Comparison of ENCODE assay signal across 15 cellular contexts in the genomic region with DNA sequence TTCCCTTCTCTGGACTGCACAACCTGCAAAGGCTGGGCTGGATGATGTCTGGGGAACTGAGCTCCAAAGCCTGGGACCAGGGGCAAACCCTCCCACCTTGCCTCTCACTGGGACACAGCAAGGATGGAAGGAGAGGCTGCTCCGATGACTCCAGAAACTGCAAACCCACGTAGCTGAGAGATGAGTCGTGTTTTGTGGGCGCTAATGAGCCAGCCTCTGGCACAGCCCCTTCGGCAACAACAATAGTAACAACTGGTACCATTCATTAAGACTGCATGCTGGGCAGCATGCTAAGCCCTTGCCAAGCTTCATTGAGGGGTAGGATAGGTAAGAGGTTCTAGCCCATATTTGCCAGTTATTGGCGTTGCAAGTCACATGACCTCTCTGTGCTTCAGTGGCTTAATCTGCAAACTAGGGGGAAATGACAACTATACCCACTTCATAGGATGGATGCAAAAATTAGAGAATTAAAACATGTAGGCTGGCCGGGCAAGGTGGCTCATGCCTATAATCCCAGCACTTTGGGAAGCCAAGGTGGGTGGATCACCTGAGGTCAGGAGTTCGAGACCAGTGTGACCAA.
DNase-seq lines count a peak whose midpoint lies in the region; TF ChIP-seq lines count a peak whose summit lies in the region.
"Had no signal": no experiment of that assay in that cellular context is flagged by ENCODE, and none has a peak within 500 bp of the region (broad histone marks: within the 10 kb centered on the region; RNA-seq: fewer than 3 reads in every experiment).

No MANE protein-coding gene starts in this region.

- intact Hi-C loops in spleen (cut with DNase I; ENCODE audit: low total_unique reads): no loop called here

- WGBS in spleen, 5 donors: 75 to 83% (median 76%) methylated on average over 8 of the region's 8 CpGs

- H3K36me3 ChIP-seq in HAP-1 (replicated peaks) (no peaks in the 10 kb centered on the region), spleen (no peaks in the 10 kb centered on the region)

- TF ChIP-seq CTCF in choroid plexus epithelial cell (conservative IDR thresholded peaks at IDR 0.05; ENCODE audit: low read depth, low read length) (no peak), spleen (IDR thresholded peaks at IDR 0.05 in 8 of 11, conservative IDR thresholded peaks at IDR 0.05 in 3 of 11) (no peak)

- H3K9me3 ChIP-seq in HAP-1: no peaks in the 10 kb centered on the region
- H3K9me3 ChIP-seq in spleen: no peaks in the 10 kb centered on the region
- H3K9me3 ChIP-seq: Caco-2 had no signal

- TF ChIP-seq POLR2A in spleen (IDR thresholded peaks at IDR 0.05): no peak

- H3K27ac ChIP-seq in spleen: no peak overlapping the region

- no peaks in the 10 kb centered on the region for H3K4me1 ChIP-seq in HAP-1
- peaks cover 0 to 12% (median 0%) of the 10 kb centered on the region in 6 donors for H3K4me1 ChIP-seq in spleen
- H3K4me1 ChIP-seq: Caco-2 had no signal

- no peak overlapping the region for H3K4me3 ChIP-seq in choroid plexus epithelial cell (ENCODE audit: low read depth, low read length)
- H3K4me3 ChIP-seq in HAP-1: no peak overlapping the region
- no peak overlapping the region for H3K4me3 ChIP-seq in spleen

- H3K27me3 ChIP-seq in HAP-1 (ENCODE audit: low read depth): no peaks in the 10 kb centered on the region
- no peaks in the 10 kb centered on the region for H3K27me3 ChIP-seq in spleen (replicated peaks in 1 of 7)

- in situ Hi-C loops in HAP-1 (cut with MboI; ENCODE audit: low sequenced_read_pairs): loop anchor here (25.0 kb wide), 1 partner anchor 503 kb away; no protein-coding TSS in a partner anchor

- peak; percentile 55 for DNase-seq in Daoy (ENCODE audit: low read depth)
- peak; percentile 59 for DNase-seq in NCI-H69 (lab: John Stamatoyannopoulos, UW)
- peak; percentile 47 for DNase-seq in choroid plexus epithelial cell (ENCODE audit: low read depth)
- DNase-seq in myocyte (ENCODE audit: low read depth): peak; percentile 88
- no peak for DNase-seq in HAP-1 (ENCODE audit: low spot score in 2 of 2)
- no peak for DNase-seq in spleen
- DNase-seq in NAMALWA (ENCODE audit: low spot score): no peak
- DNase-seq in NCI-H1436 treated with DMSO at 0.1 percent for 48 hours (lab: John Stamatoyannopoulos, UW): no peak
- DNase-seq: activated CD4-positive, alpha-beta T cell treated with anti-CD3 and anti-CD28 coated beads for 1 hour; activated naive CD4-positive, alpha-beta T cell; Caco-2; naive thymus-derived CD8-positive, alpha-beta T cell; NCI-H2171; SHP77 treated with DMSO at 0.1 percent for 48 hours; stimulated activated naive B cell treated with anti-CD40 and anti-IgM and Interleukin-4, amounts not matched to agents 10 μg/mL and 1 μg/mL and 100 μg/mL, for 72 hours had no signal

Comparison
In these comparisons a context has a peak if more than half of its experiments do, and no peak if none do; other contexts are left out.
1. DNase-seq: peak in Daoy (single experiment), NCI-H69 (single experiment), choroid plexus epithelial cell (single experiment) and myocyte (single experiment); none in HAP-1 (0 of 2), spleen (single experiment), NAMALWA (single experiment) and NCI-H1436 treated with DMSO at 0.1 percent for 48 hours (single experiment).